ENCODE assay signal across 1 cellular context in genomic region chr2:168683996-168684395, GRCh38.
TF ChIP-seq lines count a peak whose summit lies in the region.

No MANE protein-coding gene starts in this region.

TF ChIP-seq in HepG2, 621 proteins besides CTCF, POLR2A, EP300 and RAD21 (continued from another document):
- TF ChIP-seq ZHX1 (CRISPR knock-in tag; IDR thresholded peaks at IDR 0.05; ENCODE audit: low read depth): no peak
- 0 out of 2 replicates have a peak, but pooled peaks have one; percentile 29 for TF ChIP-seq RARA (CRISPR knock-in tag; IDR thresholded peaks at IDR 0.05)
- no peak for TF ChIP-seq TAF15 (IDR thresholded peaks at IDR 0.05; ENCODE audit: low read depth, low read length, poor library complexity, severe bottlenecking)
- peak; percentile 28; the same call in 1 of the 2 replicates for TF ChIP-seq HOMEZ (CRISPR knock-in tag; IDR thresholded peaks at IDR 0.05; ENCODE audit: low read depth)
- TF ChIP-seq HNF4A (CRISPR knock-in tag; IDR thresholded peaks at IDR 0.05): peak; percentile 51
- TF ChIP-seq JARID2 (CRISPR knock-in tag; IDR thresholded peaks at IDR 0.05; ENCODE audit: insufficient replicate concordance): no peak
- TF ChIP-seq TEF (CRISPR knock-in tag; IDR thresholded peaks at IDR 0.05): 0 out of 2 replicates have a peak, but pooled peaks have one; percentile 24
- TF ChIP-seq ARID5B (CRISPR knock-in tag; IDR thresholded peaks at IDR 0.05): 0 out of 2 replicates have a peak, but pooled peaks have one; percentile 18
- no peak for TF ChIP-seq ZNF224 (CRISPR knock-in tag; IDR thresholded peaks at IDR 0.05)
- TF ChIP-seq MAFG (CRISPR knock-in tag; IDR thresholded peaks at IDR 0.05): no peak
